ENCODE assay signal across 8 cellular contexts in genomic region chr19:19865750-19866598, GRCh38. TPM values are rescaled to one million over a fixed set of nuclear protein-coding genes. Genes with fewer than 3 reads are reported as not detected.
DNase-seq lines count a peak whose midpoint lies in the region; ATAC-seq, FAIRE-seq and TF ChIP-seq lines count a peak whose summit lies in the region.

ZNF253 (plus strand) TSS chr19:19865882; CDS start chr19:19865997, 115 bp downstream.

- H3K23ac ChIP-seq in H1 (ENCODE audit: insufficient read length), result no peak within 1 kb of the TSS

- peak within 1 kb of the TSS; percentile 99 to 100 (median 100) for H3K4me3 Mint-ChIP-seq in CD4-positive, alpha-beta memory T cell
- peak within 1 kb of the TSS; percentile 99 for H3K4me3 Mint-ChIP-seq in memory B cell

- H3K18ac ChIP-seq in H1 (ENCODE audit: extremely low read depth, low read length), result peak within 1 kb of the TSS; percentile 89

- peak; percentile 91 to 97 (median 91) for DNase-seq in CD4-positive, alpha-beta memory T cell
- DNase-seq in HPDE6-E6E7 (ENCODE audit: extremely low spot score) (peak; percentile 94), H1 (ENCODE audit: low read depth in 1 of 2, low spot score in 2 of 2) (peak; percentile 91 to 97), memory B cell (ENCODE audit: low spot score in 2 of 2) (peak; percentile 78 to 87)
- DNase-seq in NK-92 treated with Interleukin-12 subunit alpha and Interleukin-12 subunit beta, amount 100 ng/mL, for 24 hours (lab: John Stamatoyannopoulos, UW), result peak; percentile 71
- DNase-seq in activated CD8-positive, alpha-beta memory T cell treated with anti-CD3 and anti-CD28 coated beads for 4 hours (ENCODE audit: low read depth in 2 of 2), result peak; percentile 88 to 89
- DNase-seq in stimulated activated CD8-positive, alpha-beta memory T cell treated with anti-CD3 and anti-CD28 coated beads, Interleukin-12 subunit alpha, Interleukin-12 subunit beta, amount 100 ng/mL, for 1 hour (ENCODE audit: low read depth), result peak; percentile 92

- H3K36me3 ChIP-seq in CD4-positive, alpha-beta memory T cell (ENCODE audit: insufficient read depth, low read length), result no peaks in the 10 kb centered on the region
- 0 out of 8 replicates have a peak, but pooled peaks cover 0 to 2% (median 0%) of the 10 kb centered on the region in 4 experiments for H3K36me3 ChIP-seq in H1 (ENCODE audit: control insufficient read depth in 2 of 4, insufficient read depth in 4 of 4, low read length in 3 of 4)

- peak within 1 kb of the TSS; percentile 81 to 94 for H3K4me2 ChIP-seq in H1 (ENCODE audit: insufficient read depth in 1 of 2, low read depth in 2 of 2, low read length in 2 of 2)

- TF ChIP-seq POLR2A in H1 (IDR thresholded peaks at IDR 0.05; ENCODE audit: control extremely low read depth in 1 of 2, low read depth in 2 of 2, low read length in 2 of 2), result peak; percentile 99 to 100

- WGBS in H1 (ENCODE audit: extremely low coverage in 1 of 2, insufficient coverage in 1 of 2, insufficient read length in 1 of 2, insufficient replicate concordance in 2 of 2, low coverage in 1 of 2, low lambda C conversion rate in 2 of 2, missing lambda C conversion rate in 1 of 2), 2 experiments, result 1% methylated on average over 43 of the region's 43 CpGs; no CpG with 5 or more reads in 1 of the 2 experiments

- no peaks in the 10 kb centered on the region for H3K27me3 ChIP-seq in CD4-positive, alpha-beta memory T cell (ENCODE audit: insufficient read depth, low read length)
- no peaks in the 10 kb centered on the region for H3K27me3 ChIP-seq in H1 (replicated peaks in 1 of 4; ENCODE audit: control insufficient read depth in 3 of 4, extremely low read depth in 1 of 4, insufficient read depth in 3 of 4, low read length in 3 of 4)

- H2BK20ac ChIP-seq in H1 (ENCODE audit: low read length), result no peak within 1 kb of the TSS

- no peak within 1 kb of the TSS; the same call in 1 of the 2 replicates for H2BK12ac ChIP-seq in H1 (ENCODE audit: low read depth, low read length)

- H3K14ac ChIP-seq in H1 (ENCODE audit: insufficient read length), result no peak within 1 kb of the TSS

- FAIRE-seq in H1 (lab: Jason Lieb, UNC), result peak; percentile 79

- H3K27ac Mint-ChIP-seq in CD4-positive, alpha-beta memory T cell, result peak within 1 kb of the TSS; percentile 98 to 99 (median 98)
- peak within 1 kb of the TSS; percentile 96 for H3K27ac Mint-ChIP-seq in memory B cell

- H3K23me2 ChIP-seq in H1 (ENCODE audit: low read depth, low read length), result peaks cover 2% of the 10 kb centered on the region; the same call in 1 of the 2 replicates

- H2AFZ ChIP-seq in H1 (ENCODE audit: low read length), result no peak within 1 kb of the TSS

- no peaks in the 10 kb centered on the region for H3K27me3 Mint-ChIP-seq in CD4-positive, alpha-beta memory T cell
- no peaks in the 10 kb centered on the region for H3K27me3 Mint-ChIP-seq in memory B cell

- H3K4me3 ChIP-seq in CD4-positive, alpha-beta memory T cell (ENCODE audit: low read length in 2 of 2), result peak within 1 kb of the TSS; percentile 92
- peak within 1 kb of the TSS; percentile 84 to 99 (median 90) for H3K4me3 ChIP-seq in H1 (ENCODE audit: extremely low read depth in 1 of 4, insufficient read depth in 2 of 4, low read depth in 3 of 4, low read length in 4 of 4)

- H4K20me1 ChIP-seq in H1 (replicated peaks in 1 of 2; ENCODE audit: control insufficient read depth in 1 of 2, insufficient read depth in 2 of 2, low read length in 2 of 2), result peaks cover 8 to 14% of the 10 kb centered on the region in 2 experiments

- H3K36me3 Mint-ChIP-seq in CD4-positive, alpha-beta memory T cell, result peaks cover 0 to 14% of the 10 kb centered on the region in 2 donors
- no peaks in the 10 kb centered on the region for H3K36me3 Mint-ChIP-seq in memory B cell

- peak within 1 kb of the TSS; percentile 98 for H4K5ac ChIP-seq in H1 (ENCODE audit: insufficient read length, low read depth, low read length)

- H3K9me3 Mint-ChIP-seq in CD4-positive, alpha-beta memory T cell, result no peaks in the 10 kb centered on the region
- H3K9me3 Mint-ChIP-seq in memory B cell, result no peaks in the 10 kb centered on the region

- peak; percentile 91 for ATAC-seq in GM19455 (IDR thresholded peaks at IDR 0.05; ENCODE audit: unreplicated experiment)
- ATAC-seq in memory B cell (ENCODE audit: low read depth), result peak; percentile 85

- peak within 1 kb of the TSS; percentile 98 to 100 (median 99) for H3K9ac ChIP-seq in H1 (replicated peaks in 1 of 4; ENCODE audit: extremely low read depth in 1 of 4, low read depth in 3 of 4, low read length in 3 of 4)

- CTCF ChIA-PET in CD4-positive, alpha-beta memory T cell (lab: Charles Lee; ENCODE audit: partially characterized antibody), result interaction anchor here (0.7 to 1.7 kb wide), 8 partner anchors 10 to 186 kb away, joined by 3 to 6 read pairs (median 3); partner anchors contain the start of genes ZNF506 and ZNF93
- CTCF ChIA-PET in H1 (lab: Charles Lee; ENCODE audit: partially characterized antibody), result interaction anchor here (1.1 to 1.3 kb wide), 2 partner anchors 36 kb away, joined by 3 read pairs; no protein-coding TSS in a partner anchor

- H2AK5ac ChIP-seq in H1 (ENCODE audit: low read depth, low read length), result peak within 1 kb of the TSS; percentile 92; the same call in 1 of the 2 replicates

- H3K56ac ChIP-seq in H1 (replicated peaks; ENCODE audit: insufficient read length, low read depth, low read length), result peak within 1 kb of the TSS; percentile 98

- POLR2A ChIA-PET in CD4-positive, alpha-beta memory T cell (lab: Charles Lee; ENCODE audit: partially characterized antibody), result interaction anchor here (0.6 to 5.0 kb wide), 36 partner anchors 11 to 1703 kb away, joined by 3 to 132 read pairs (median 4); partner anchors contain the start of genes ATP13A1, GATAD2A, ZNF101 and ZNF14
- POLR2A ChIA-PET in H1 (lab: Charles Lee; ENCODE audit: partially characterized antibody), result interaction anchor here (0.6 to 19.0 kb wide), 37 partner anchors 10 to 416 kb away, joined by 3 to 453 read pairs (median 5); partner anchors contain the start of genes ZNF101, ZNF14, ZNF506 and ZNF93

- peak within 1 kb of the TSS; percentile 100; the same call in 1 of the 2 replicates for H4K8ac ChIP-seq in H1 (ENCODE audit: extremely low read depth, insufficient read depth, low read length)

- H3K4me1 Mint-ChIP-seq in CD4-positive, alpha-beta memory T cell, result peaks cover 19 to 51% (median 30%) of the 10 kb centered on the region in 4 donors
- H3K4me1 Mint-ChIP-seq in memory B cell, result peaks cover 8% of the 10 kb centered on the region

- peak within 1 kb of the TSS; percentile 75 for H3K27ac ChIP-seq in CD4-positive, alpha-beta memory T cell (ENCODE audit: low read depth, low read length)
- peak within 1 kb of the TSS; percentile 100 for H3K27ac ChIP-seq in H1 (ENCODE audit: low read depth, low read length)

- no peak for TF ChIP-seq EP300 in H1 (IDR thresholded peaks at IDR 0.05; ENCODE audit: borderline replicate concordance in 1 of 2, low read depth in 2 of 2, low read length in 2 of 2)

- H3K4me1 ChIP-seq in CD4-positive, alpha-beta memory T cell (ENCODE audit: insufficient read depth, low read length), result peaks cover 31% of the 10 kb centered on the region
- peaks cover 0 to 3% (median 1%) of the 10 kb centered on the region in 4 experiments; a peak in 2 of 7 replicates for H3K4me1 ChIP-seq in H1 (replicated peaks in 1 of 4; ENCODE audit: control insufficient read depth in 3 of 4, insufficient read depth in 4 of 4, low read length in 3 of 4)

- H4K91ac ChIP-seq in H1 (replicated peaks; ENCODE audit: insufficient read length, low read length), result peak within 1 kb of the TSS; percentile 96

- H3K79me1 ChIP-seq in H1 (ENCODE audit: low read depth, low read length), result no peaks in the 10 kb centered on the region

- H2BK120ac ChIP-seq in H1 (replicated peaks; ENCODE audit: low read depth, low read length), result no peak within 1 kb of the TSS

- H3K79me2 ChIP-seq in H1 (ENCODE audit: control insufficient read depth in 1 of 2, insufficient read depth in 2 of 2, low read length in 2 of 2), result peaks cover 37 to 50% of the 10 kb centered on the region in 2 experiments

- TF ChIP-seq CTCF in H1 (IDR thresholded peaks at IDR 0.05; ENCODE audit: control extremely low read depth in 1 of 3, insufficient read depth in 1 of 3, low read depth in 1 of 3, low read length in 3 of 3), result no peak; a peak in 1 of 4 replicates

- no peak within 1 kb of the TSS for H2BK15ac ChIP-seq in H1 (ENCODE audit: low read length)

- H3K9me3 ChIP-seq in CD4-positive, alpha-beta memory T cell (ENCODE audit: control insufficient read depth in 1 of 2, low read length in 2 of 2), result no peaks in the 10 kb centered on the region
- H3K9me3 ChIP-seq in H1 (ENCODE audit: insufficient read depth in 2 of 2, low read depth in 1 of 2, low read length in 1 of 2), result no peaks in the 10 kb centered on the region

- H3K4ac ChIP-seq in H1 (replicated peaks; ENCODE audit: insufficient read length, low read depth, low read length), result peak within 1 kb of the TSS; percentile 89

- intact Hi-C loops in CD4-positive, alpha-beta memory T cell (cut with micrococcal nuclease), result loop anchor here (1.0 kb wide), 7 partner anchors 34 to 203 kb away; partner anchors contain the start of genes ATP13A1, ZNF101, ZNF14 and ZNF506

- TF ChIP-seq RAD21 in H1 (IDR thresholded peaks at IDR 0.05 in 1 of 2, conservative IDR thresholded peaks at IDR 0.05 in 1 of 2; ENCODE audit: low read depth in 2 of 2, low read length in 2 of 2), result 0 out of 4 replicates have a peak, but pooled peaks of 1 of the 2 experiments have one; percentile 4

- peak within 1 kb of the TSS; percentile 96 for H2BK5ac ChIP-seq in H1 (ENCODE audit: low read depth, low read length)

TF ChIP-seq in H1, 55 proteins besides CTCF, POLR2A, EP300 and RAD21 (continues in another document):
- TF ChIP-seq CEBPB (IDR thresholded peaks at IDR 0.05; ENCODE audit: low read depth, low read length) (no peak), RNF2 (IDR thresholded peaks at IDR 0.05; ENCODE audit: borderline replicate concordance, low read depth, low read length, missing control alignments, poor library complexity, severe bottlenecking) (no peak), POU5F1 (IDR thresholded peaks at IDR 0.05; ENCODE audit: low read depth, low read length) (0 out of 2 replicates have a peak, but pooled peaks have one; percentile 21), MAX (IDR thresholded peaks at IDR 0.05) (peak; percentile 71; the same call in 1 of the 2 replicates)

RNA-seq across cellular contexts. Expression of gene ZNF253, which starts in this region (rescaled TPM):
- 10 to 100 TPM; 23.8 to 25.8 TPM for total RNA-seq in CD4-positive, alpha-beta memory T cell
- polyA plus RNA-seq in CD4-positive, alpha-beta memory T cell, result 1 to 10 TPM; 5.5 to 8.8 TPM
- 64.0 and 74.6 TPM in 2 replicates for total RNA-seq in H1 (2021; fragmentation: NEBNext Ultra II Directional; extraction: Animal tissue kit (Norgen Biotek cat#: 25700))
- polyA plus RNA-seq in H1 (2011; rRNA removed), result 5.9 and 8.3 TPM in 2 replicates
- polyA plus RNA-seq in H1 (2011; cell fraction: cytosol; rRNA removed), result 10.3 TPM
- polyA plus RNA-seq in H1 (2011; cell fraction: nucleus; rRNA removed), result 11.4 TPM
- 11.0 to 35.6 TPM (median 16.4 TPM) in 4 replicates for polyA plus RNA-seq in H1 (2012, experiment 1 of 2)
- polyA plus RNA-seq in H1 (2012, experiment 2 of 2), result 1.1 TPM
- polyA plus RNA-seq in H1 (2013, experiment 1 of 2), result 40.6 TPM
- 39.0 TPM for polyA plus RNA-seq in H1 (2013, experiment 2 of 2)
- 17.9 and 37.3 TPM in 2 replicates for polyA minus RNA-seq in H1 (2011; rRNA and poly(A)+ RNA removed)
- 14.2 TPM for polyA minus RNA-seq in H1 (2011; cell fraction: cytosol; rRNA and poly(A)+ RNA removed)
- 90.6 TPM for polyA minus RNA-seq in H1 (2011; cell fraction: nucleus; rRNA and poly(A)+ RNA removed)

Comparison
In these comparisons a context has a peak if more than half of its experiments do, and no peak if none do; other contexts are left out.
1. Peak in every context shown above with its lines: DNase-seq, ATAC-seq, H3K4me3 ChIP-seq and H3K27ac ChIP-seq.